ENCODE assay signal across 8 cellular contexts in the genomic region with DNA sequence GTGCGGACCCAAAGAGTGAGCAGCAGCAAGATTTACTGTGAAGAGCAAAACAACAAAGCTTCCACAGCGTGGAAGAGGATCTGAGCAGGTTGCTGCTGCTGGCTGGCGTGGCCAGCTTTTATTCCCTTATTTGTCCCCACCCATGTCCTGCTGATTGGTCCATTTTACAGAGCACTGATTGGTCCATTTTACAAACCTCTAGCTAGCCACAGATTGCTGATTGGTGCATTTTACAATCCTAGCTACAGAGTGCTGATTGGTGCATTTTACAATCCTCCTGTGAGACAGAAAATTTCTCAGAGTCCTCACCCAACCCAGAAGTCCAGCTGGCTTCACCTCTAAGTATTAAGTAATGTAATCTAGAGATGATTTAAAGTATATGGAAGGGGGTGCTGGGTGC. TPM values are rescaled to one million over a fixed set of nuclear protein-coding genes. Genes with fewer than 3 reads are reported as not detected.
DNase-seq lines count a peak whose midpoint lies in the region; ATAC-seq and TF ChIP-seq lines count a peak whose summit lies in the region.
"Not testable (repeated sequence)": the region's sequence is repeated elsewhere in the genome, so short reads cannot be mapped to it uniquely, and the experiment has no call there.

No MANE protein-coding gene starts in this region.

- TF ChIP-seq EP300 in gastroesophageal sphincter (IDR thresholded peaks at IDR 0.05) = not testable (repeated sequence)

- not testable (repeated sequence) for ATAC-seq in gastroesophageal sphincter, left lung, upper lobe of right lung

- not testable (repeated sequence) for H3K4me1 ChIP-seq in breast epithelium, parathyroid adenoma
- H3K4me1 ChIP-seq in gastroesophageal sphincter (peaks cover 0 to 25% (median 0%) of the 10 kb centered on the region in 3 donors), left lung (peaks cover 23 to 66% of the 10 kb centered on the region in 2 donors), subcutaneous abdominal adipose tissue (ENCODE audit: control insufficient read depth in 5 of 5, insufficient read depth in 5 of 5, low read length in 5 of 5) (peaks cover 6 to 48% (median 39%) of the 10 kb centered on the region in 5 donors), upper lobe of right lung (peaks cover 52% of the 10 kb centered on the region)

- H3K4me3 ChIP-seq in HL-60 (replicated peaks; ENCODE audit: insufficient read depth, low read length); WERI-Rb-1 (ENCODE audit: low read depth, low read length); breast epithelium; gastroesophageal sphincter; left lung; parathyroid adenoma (ENCODE audit: low read depth, low read length); subcutaneous abdominal adipose tissue (ENCODE audit: low read depth in 1 of 5, low read length in 5 of 5); upper lobe of right lung: not testable (repeated sequence)

- H3K9me3 ChIP-seq in WERI-Rb-1 (ENCODE audit: severe bottlenecking); breast epithelium; gastroesophageal sphincter; left lung; parathyroid adenoma (ENCODE audit: control insufficient read depth, low read length); subcutaneous abdominal adipose tissue (ENCODE audit: control insufficient read depth in 5 of 5, low read length in 5 of 5); upper lobe of right lung: not testable (repeated sequence)

- WGBS in gastroesophageal sphincter (ENCODE audit: low coverage in 1 of 2), 2 donors = 89 to 100% methylated on average over 2 to 3 of the region's 3 CpGs

- intact Hi-C loops in breast epithelium (cut with DNase I; ENCODE audit: low total_unique reads); left lung (cut with DNase I); upper lobe of right lung (cut with DNase I): not testable (repeated sequence)

- TF ChIP-seq POLR2A in breast epithelium (IDR thresholded peaks at IDR 0.05); gastroesophageal sphincter (IDR thresholded peaks at IDR 0.05): not testable (repeated sequence)

- not testable (repeated sequence) for H3K4me2 ChIP-seq in parathyroid adenoma (ENCODE audit: low read length)

- not testable (repeated sequence) for H2AFZ ChIP-seq in parathyroid adenoma

- not testable (repeated sequence) for DNase-seq in HL-60 (ENCODE audit: low read depth in 1 of 2, low spot score in 1 of 2); breast epithelium (ENCODE audit: low spot score in 2 of 2); left lung; upper lobe of right lung
- peak; percentile 11 for DNase-seq in WERI-Rb-1

- H3K36me3 ChIP-seq in WERI-Rb-1 (peaks cover 34% of the 10 kb centered on the region), gastroesophageal sphincter (peaks cover 0 to 54% of the 10 kb centered on the region in 2 donors), left lung (peaks cover 4 to 49% of the 10 kb centered on the region in 2 donors), subcutaneous abdominal adipose tissue (ENCODE audit: control insufficient read depth in 5 of 5, insufficient read depth in 5 of 5, low read length in 5 of 5) (peaks cover 23 to 38% (median 28%) of the 10 kb centered on the region in 5 donors), upper lobe of right lung (peaks cover 55% of the 10 kb centered on the region)
- H3K36me3 ChIP-seq in breast epithelium; parathyroid adenoma (ENCODE audit: control insufficient read depth, insufficient read depth, low read length): not testable (repeated sequence)

- H3K27me3 ChIP-seq in HL-60 (ENCODE audit: insufficient read depth, poor library complexity, severe bottlenecking); WERI-Rb-1 (ENCODE audit: insufficient read depth, low read depth, severe bottlenecking); breast epithelium; gastroesophageal sphincter; left lung; parathyroid adenoma (ENCODE audit: control insufficient read depth, insufficient read depth, low read length); subcutaneous abdominal adipose tissue (ENCODE audit: control insufficient read depth in 5 of 5, insufficient read depth in 4 of 5, low read length in 5 of 5); upper lobe of right lung: not testable (repeated sequence)

- not testable (repeated sequence) for H3K9ac ChIP-seq in parathyroid adenoma; subcutaneous abdominal adipose tissue (ENCODE audit: low read length in 5 of 5)

- H3K27ac ChIP-seq in HL-60 (replicated peaks) = peak overlapping the region; percentile 31; the same call in 1 of the 2 replicates
- H3K27ac ChIP-seq in WERI-Rb-1 = not testable (repeated sequence)
- H3K27ac ChIP-seq in breast epithelium = peak overlapping the region; percentile 77 to 81
- H3K27ac ChIP-seq in gastroesophageal sphincter = peak overlapping the region in 3 of 4 donors; percentile 26 to 51 (median 33)
- H3K27ac ChIP-seq in left lung = peak overlapping the region; percentile 16 to 72
- peak overlapping the region; percentile 55 for H3K27ac ChIP-seq in parathyroid adenoma
- peak overlapping the region; percentile 35 for H3K27ac ChIP-seq in subcutaneous abdominal adipose tissue (ENCODE audit: low read depth, low read length)
- peak overlapping the region; percentile 68 for H3K27ac ChIP-seq in upper lobe of right lung

- TF ChIP-seq CTCF in HL-60 (IDR thresholded peaks at IDR 0.05; ENCODE audit: insufficient read depth, low read length); WERI-Rb-1 (IDR thresholded peaks at IDR 0.05; ENCODE audit: low read depth, low read length); breast epithelium (IDR thresholded peaks at IDR 0.05); gastroesophageal sphincter (IDR thresholded peaks at IDR 0.05); left lung (IDR thresholded peaks at IDR 0.05); parathyroid adenoma (IDR thresholded peaks at IDR 0.05); upper lobe of right lung (IDR thresholded peaks at IDR 0.05): not testable (repeated sequence)

- H3K79me2 ChIP-seq in parathyroid adenoma = not testable (repeated sequence)

RNA-seq across cellular contexts. Expression of gene STX12, which starts 17.3 kb away (rescaled TPM):
- 100 to 1,000 TPM in 1 of 3 donors, 10 to 100 TPM in 2; 62.3 to 165 (median 80.8) TPM for total RNA-seq in breast epithelium
- 10 to 100 TPM; 50.6 to 76.9 (median 68.3) TPM for total RNA-seq in gastroesophageal sphincter
- total RNA-seq in left lung = 10 to 100 TPM; 79.3 TPM
- total RNA-seq in upper lobe of right lung = 95.6 TPM

RNA-seq across cellular contexts. Expression of gene PPP1R8, which starts 40.3 kb away (rescaled TPM):
- total RNA-seq in breast epithelium (10 to 100 TPM; 36.1 to 43.5 (median 37.9) TPM), gastroesophageal sphincter (10 to 100 TPM; 38.6 to 55.1 (median 41.0) TPM), left lung (10 to 100 TPM; 31.1 to 34.4 TPM), upper lobe of right lung (33.0 TPM)
